ENCODE assay signal across 24 cellular contexts in genomic region chr7:30065746-30066145, GRCh38.
"Had no signal": no experiment of that assay in that cellular context is flagged by ENCODE, and none has a peak within 500 bp of the region (broad histone marks: within the 10 kb centered on the region; RNA-seq: fewer than 3 reads in every experiment).

No MANE protein-coding gene starts in this region.

- H3K27ac ChIP-seq: left ventricle myocardium inferior, pancreas, prostate gland, skin epidermis, suprapubic skin, thoracic aorta, tibial artery, upper lobe of left lung, vagina had no signal

- H3K9me3 ChIP-seq: left ventricle myocardium inferior, pancreas, prostate gland, suprapubic skin, thoracic aorta, tibial artery, upper lobe of left lung, vagina had no signal

- ATAC-seq: naive thymus-derived CD8-positive, alpha-beta T cell; pancreas; right cardiac atrium; sciatic nerve had no signal

- H3K36me3 ChIP-seq: pancreas, prostate gland, suprapubic skin, vagina had no signal

- H3K4me3 ChIP-seq: left ventricle myocardium inferior, lung, pancreas, prostate gland, skin epidermis, suprapubic skin, thoracic aorta, tibial artery, upper lobe of left lung, vagina had no signal

- FAIRE-seq: islet of Langerhans, pancreas had no signal

- H3K4me1 ChIP-seq: pancreas, prostate gland, vagina had no signal

- DNase-seq: hypothalamus; immature natural killer cell; left ventricle myocardium inferior; naive thymus-derived CD8-positive, alpha-beta T cell; nucleus accumbens; pancreas; posterior cingulate gyrus; retina; right cardiac atrium; stimulated activated CD4-positive, alpha-beta T cell treated with anti-CD3 and anti-CD28 coated beads, Interleukin-12 subunit alpha, Interleukin-12 subunit beta, amount 100 ng/mL, for 4 hours; stimulated activated CD4-positive, alpha-beta T cell treated with anti-CD3 and anti-CD28 coated beads, Interleukin-15, amount 100 ng/mL, for 24 hours; stimulated activated CD4-positive, alpha-beta T cell treated with anti-CD3 and anti-CD28 coated beads, Interleukin-2, amount 100 ng/mL, for 24 hours; stimulated activated CD4-positive, alpha-beta T cell treated with anti-CD3 and anti-CD28 coated beads, Interleukin-4, amount 100 ng/mL, for 1 hour; stimulated activated naive CD4-positive, alpha-beta T cell; tibial artery; upper lobe of left lung had no signal

- H3K27me3 ChIP-seq: pancreas, suprapubic skin, tibial artery, upper lobe of left lung, vagina had no signal
